8 cellular contexts compared by ENCODE assay signal in the genomic region with DNA sequence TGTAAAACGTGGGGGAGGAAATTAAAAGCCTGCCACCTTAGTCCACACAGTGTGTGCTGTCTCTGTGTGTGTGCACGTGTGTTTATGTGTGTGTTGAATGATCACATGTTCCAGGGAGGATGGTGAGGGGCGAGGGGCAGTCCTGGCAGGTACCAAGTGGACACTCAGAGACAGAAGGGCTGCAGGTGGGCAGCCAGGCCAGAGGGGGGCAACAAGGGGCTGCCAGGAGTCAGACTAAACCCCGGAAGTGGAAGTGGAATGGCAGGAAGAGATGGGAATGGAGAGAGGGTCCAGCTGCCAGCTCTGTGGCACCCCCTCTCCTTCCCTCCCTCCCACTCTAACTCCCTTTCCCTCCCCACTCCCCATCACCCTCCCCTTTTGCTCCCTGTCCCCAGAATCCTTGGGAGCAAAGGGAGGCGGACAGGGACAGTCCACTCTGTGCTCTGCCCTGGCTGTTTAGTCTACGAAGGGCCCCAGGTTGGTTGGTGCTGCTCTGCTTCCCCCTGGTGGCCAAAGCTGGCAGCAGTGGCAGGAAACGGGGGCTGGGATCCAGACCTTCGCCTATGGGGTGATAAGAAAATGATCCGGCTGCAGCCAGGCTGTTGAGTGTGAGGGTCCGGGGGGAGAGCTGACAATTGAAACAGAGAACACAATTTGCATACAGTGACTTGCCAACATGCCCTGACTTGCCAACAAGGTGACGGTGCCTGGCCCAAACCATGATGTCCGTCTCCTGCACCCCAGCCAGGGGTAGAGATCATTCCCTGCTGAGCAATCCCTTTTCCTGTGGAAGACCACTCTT. TPM values are rescaled to one million over a fixed set of nuclear protein-coding genes. Genes with fewer than 3 reads are reported as not detected.
DNase-seq lines count a peak whose midpoint lies in the region; ATAC-seq, FAIRE-seq and TF ChIP-seq lines count a peak whose summit lies in the region.

No MANE protein-coding gene starts in this region.

- ATAC-seq in HG03432 (IDR thresholded peaks at IDR 0.05; ENCODE audit: unreplicated experiment) (peak; percentile 81), HG03025 (IDR thresholded peaks at IDR 0.05; ENCODE audit: low FRiP score, unreplicated experiment) (no peak)

- no peaks in the 10 kb centered on the region for H3K27me3 ChIP-seq in endothelial cell of umbilical vein (ENCODE audit: control insufficient read depth in 2 of 2, insufficient read depth in 2 of 2, low read length in 2 of 2)

- intact Hi-C loops in endothelial cell of umbilical vein (cut with micrococcal nuclease) = loop anchor here (1.0 to 2.0 kb wide), 8 partner anchors 24 to 517 kb away; partner anchors contain the start of genes FCHSD2 and P2RY2

- no peaks in the 10 kb centered on the region for H3K9me3 ChIP-seq in endothelial cell of umbilical vein (replicated peaks; ENCODE audit: control insufficient read depth, insufficient read depth, low read length)

- no TSS peak for BruUV-seq in endothelial cell of umbilical vein (replicated peaks; lab: Mats Ljungman, UMichigan)

- TF ChIP-seq POLR2A in endothelial cell of umbilical vein (IDR thresholded peaks at IDR 0.05; ENCODE audit: low read depth, low read length) = no peak

- TF ChIP-seq CTCF in GM12874 (IDR thresholded peaks at IDR 0.05; ENCODE audit: insufficient read depth, low read depth, low read length) = peak; percentile 95
- peak; percentile 88 to 89 for TF ChIP-seq CTCF in endothelial cell of umbilical vein (IDR thresholded peaks at IDR 0.05; ENCODE audit: extremely low read depth in 1 of 2, insufficient read depth in 1 of 2, low read depth in 1 of 2, low read length in 2 of 2)

- no peak overlapping the region for H3K27ac ChIP-seq in endothelial cell of umbilical vein (ENCODE audit: insufficient read depth, low read depth, low read length)

- peak overlapping the region; percentile 26 for H3K9ac ChIP-seq in endothelial cell of umbilical vein (replicated peaks; ENCODE audit: extremely low read depth, insufficient read depth, low read length)

- peak overlapping the region; percentile 93 for H2AFZ ChIP-seq in endothelial cell of umbilical vein (ENCODE audit: low read depth, low read length)

- dilution Hi-C loops in endothelial cell of umbilical vein (cut with MboI; ENCODE audit: extremely low pct_ligation_motif_present, low sequenced_read_pairs) = no loop called here

- POLR2A ChIA-PET in endothelial cell of umbilical vein (lab: Charles Lee) = interaction anchor here (0.6 kb wide), 1 partner anchor 56 kb away, joined by 3 read pairs; no protein-coding TSS in a partner anchor

- H3K79me2 ChIP-seq in endothelial cell of umbilical vein (ENCODE audit: control insufficient read depth, insufficient read depth, low read length) = no peaks in the 10 kb centered on the region

- FAIRE-seq in endothelial cell of umbilical vein (lab: Jason Lieb, UNC) = peak; percentile 94

- no peaks in the 10 kb centered on the region for H3K9me1 ChIP-seq in endothelial cell of umbilical vein (replicated peaks; ENCODE audit: control insufficient read depth, extremely low read depth, insufficient read depth, low read length)

- peaks cover 11% of the 10 kb centered on the region for H3K4me1 ChIP-seq in endothelial cell of umbilical vein (ENCODE audit: control insufficient read depth, extremely low read depth, insufficient read depth, low read length)

- H3K36me3 ChIP-seq in endothelial cell of umbilical vein (ENCODE audit: control insufficient read depth in 2 of 2, extremely low read depth in 1 of 2, insufficient read depth in 2 of 2, low read length in 2 of 2) = no peaks in the 10 kb centered on the region

- H3K4me2 ChIP-seq in endothelial cell of umbilical vein (ENCODE audit: insufficient read depth, low read length) = peak overlapping the region; percentile 5

- H3K4me3 ChIP-seq in endothelial cell of umbilical vein (replicated peaks in 1 of 3; ENCODE audit: insufficient read depth in 1 of 3, low read depth in 1 of 3, low read length in 3 of 3) = no peak overlapping the region

- CTCF ChIA-PET in endothelial cell of umbilical vein (lab: Charles Lee) = interaction anchor here (0.7 to 4.8 kb wide), 17 partner anchors 9 to 517 kb away, joined by 3 to 56 read pairs (median 5); partner anchors contain the start of gene P2RY2

- H4K20me1 ChIP-seq in endothelial cell of umbilical vein (replicated peaks; ENCODE audit: control insufficient read depth, extremely low read depth, insufficient read depth, low read length) = no peaks in the 10 kb centered on the region

- DNase-seq in NCI-H82 (lab: John Stamatoyannopoulos, UW) = peak; percentile 86
- DNase-seq in activated CD8-positive, alpha-beta memory T cell treated with anti-CD3 and anti-CD28 coated beads for 48 hours (ENCODE audit: low read depth in 2 of 3, low spot score in 2 of 3) = peak; percentile 43 to 83 (median 77)
- peak; percentile 84 for DNase-seq in endothelial cell of umbilical vein (ENCODE audit: low read depth, low spot score)
- DNase-seq in midbrain (lab: John Stamatoyannopoulos, UW) = peak; percentile 73
- peak; percentile 37 to 51 for DNase-seq in stimulated activated CD8-positive, alpha-beta memory T cell treated with anti-CD3 and anti-CD28 coated beads, Interleukin-15, amount 100 ng/mL, for 4 hours (ENCODE audit: low read depth in 2 of 2)

TF ChIP-seq in endothelial cell of umbilical vein, 7 proteins besides CTCF, POLR2A, EP300 and RAD21:
- no peak for TF ChIP-seq MYC (IDR thresholded peaks at IDR 0.05; ENCODE audit: low read depth, low read length)
- TF ChIP-seq POLR2AphosphoS5 (IDR thresholded peaks at IDR 0.05; ENCODE audit: insufficient read depth, low read depth, low read length) = no peak
- TF ChIP-seq MAX (IDR thresholded peaks at IDR 0.05; ENCODE audit: insufficient read depth, insufficient read length) = no peak
- no peak for TF ChIP-seq FOS (IDR thresholded peaks at IDR 0.05; ENCODE audit: borderline replicate concordance, insufficient read depth, low read length)
- no peak for TF ChIP-seq JUN (IDR thresholded peaks at IDR 0.05; ENCODE audit: borderline replicate concordance, insufficient read depth, insufficient read length, low read depth)
- TF ChIP-seq EZH2 (IDR thresholded peaks at IDR 0.05; ENCODE audit: borderline replicate concordance, low read depth, low read length, severe bottlenecking) = no peak
- no peak for TF ChIP-seq GATA2 (IDR thresholded peaks at IDR 0.05; ENCODE audit: insufficient read depth, insufficient read length, low read depth, low read length)

RNA-seq across cellular contexts. Expression of gene P2RY2, which starts 24.4 kb away (rescaled TPM):
- 4.4 and 5.6 TPM in 2 replicates for total RNA-seq in endothelial cell of umbilical vein
- 4.8 and 4.9 TPM in 2 replicates for polyA plus RNA-seq in endothelial cell of umbilical vein
- 3.0 and 3.4 TPM in 2 replicates for polyA plus RNA-seq in endothelial cell of umbilical vein (2011; cell fraction: cytosol; rRNA removed)
- polyA plus RNA-seq in endothelial cell of umbilical vein (2011; cell fraction: nucleus; rRNA removed) = 1.9 and 3.0 TPM in 2 replicates
- polyA plus RNA-seq in endothelial cell of umbilical vein (2012) = 2.6 and 4.5 TPM in 2 replicates
- 2.8 and 2.9 TPM in 2 replicates for polyA minus RNA-seq in endothelial cell of umbilical vein
- polyA minus RNA-seq in endothelial cell of umbilical vein (2011; cell fraction: cytosol; rRNA and poly(A)+ RNA removed) = not detected
- polyA minus RNA-seq in endothelial cell of umbilical vein (2011; cell fraction: nucleus; rRNA and poly(A)+ RNA removed) = 1.7 and 2.0 TPM in 2 replicates

RNA-seq across cellular contexts. Expression of gene P2RY6, which starts 29.6 kb away (rescaled TPM):
- total RNA-seq in endothelial cell of umbilical vein = 0.30 TPM in 1 of 2 replicates, not detected in the other
- polyA plus RNA-seq in endothelial cell of umbilical vein = 0.47 and 0.54 TPM in 2 replicates
- 0.34 and 0.40 TPM in 2 replicates for polyA plus RNA-seq in endothelial cell of umbilical vein (2011; cell fraction: cytosol; rRNA removed)
- polyA plus RNA-seq in endothelial cell of umbilical vein (2011; cell fraction: nucleus; rRNA removed) = 0.08 and 0.26 TPM in 2 replicates
- 0.27 and 0.31 TPM in 2 replicates for polyA plus RNA-seq in endothelial cell of umbilical vein (2012)
- polyA minus RNA-seq in endothelial cell of umbilical vein = 0.13 and 0.24 TPM in 2 replicates
- polyA minus RNA-seq in endothelial cell of umbilical vein (2011; cell fraction: cytosol; rRNA and poly(A)+ RNA removed) = 3.1 TPM
- polyA minus RNA-seq in endothelial cell of umbilical vein (2011; cell fraction: nucleus; rRNA and poly(A)+ RNA removed) = 0.63 TPM in 1 of 2 replicates, not detected in the other
